Comparison of ENCODE assay signal across 15 cellular contexts in genomic region chr5:153491408-153491807, GRCh38. TPM values are rescaled to one million over a fixed set of nuclear protein-coding genes. Genes with fewer than 3 reads are reported as not detected.
A peak's percentile ranks its signal among the peaks of the same experiment; 100 is the strongest.
DNase-seq lines count a peak whose midpoint lies in the region; ATAC-seq and TF ChIP-seq lines count a peak whose summit lies in the region.
"Had no signal": no experiment of that assay in that cellular context is flagged by ENCODE, and none has a peak within 500 bp of the region (broad histone marks: within the 10 kb centered on the region; RNA-seq: fewer than 3 reads in every experiment).

No MANE protein-coding gene starts in this region.

- H3K27ac Mint-ChIP-seq in nephron = peak overlapping the region in 1 of 3 experiments; percentile 0
- H3K27ac Mint-ChIP-seq: natural killer cell had no signal

- no peaks in the 10 kb centered on the region for H3K9me3 Mint-ChIP-seq in nephron
- H3K9me3 Mint-ChIP-seq: natural killer cell had no signal

- H3K27ac ChIP-seq in angular gyrus (ENCODE audit: low read depth, low read length) (peak overlapping the region; percentile 79), upper lobe of left lung (peak overlapping the region in 1 of 4 donors; percentile 13)
- H3K27ac ChIP-seq: BLaER1, PC-9, thyroid gland had no signal

- H3K27me3 Mint-ChIP-seq in nephron (ENCODE audit: low read depth) = peaks cover 46% of the 10 kb centered on the region

- no peaks in the 10 kb centered on the region for H3K4me1 ChIP-seq in upper lobe of left lung
- H3K4me1 ChIP-seq: thyroid gland had no signal

- ATAC-seq in upper lobe of left lung (ENCODE audit: low FRiP score in 2 of 2) (no peak), HG03108 (IDR thresholded peaks at IDR 0.05; ENCODE audit: unreplicated experiment) (no peak)
- ATAC-seq: natural killer cell had no signal

- DNase-seq in fibroblast of villous mesenchyme (ENCODE audit: low read depth) (no peak), upper lobe of left lung (no peak), HUDEP-2 (lab: John Stamatoyannopoulos, UW; ENCODE audit: unreplicated experiment in 76 of 76) (no peak), activated gamma-delta T cell (lab: John Stamatoyannopoulos, UW) (no peak)
- DNase-seq: activated effector memory CD4-positive, alpha-beta T cell treated with anti-CD3 and anti-CD28 coated beads, Interleukin-2, amount 50 U/mL, for 16 hours; natural killer cell; NCI-H82; PC-9; stimulated activated CD4-positive, alpha-beta T cell treated with anti-CD3 and anti-CD28 coated beads, Interleukin-2, amount 100 ng/mL, for 48 hours; T-helper 9 cell; thyroid gland had no signal

- H3K4me3 ChIP-seq in fibroblast of villous mesenchyme (ENCODE audit: low read depth, low read length) (peak overlapping the region; percentile 54), upper lobe of left lung (peak overlapping the region in 3 of 4 donors; percentile 23 to 40 (median 33))
- H3K4me3 ChIP-seq: BLaER1, PC-9, thyroid gland had no signal

- H3K4me3 Mint-ChIP-seq in nephron = peak overlapping the region; percentile 79 to 85 (median 84)
- H3K4me3 Mint-ChIP-seq: natural killer cell had no signal

- no peak for TF ChIP-seq EP300 in upper lobe of left lung (IDR thresholded peaks at IDR 0.05)

- TF ChIP-seq POLR2A in upper lobe of left lung (IDR thresholded peaks at IDR 0.05) = no peak

- H3K36me3 ChIP-seq in upper lobe of left lung = no peaks in the 10 kb centered on the region
- H3K36me3 ChIP-seq: BLaER1, thyroid gland had no signal

- H3K27me3 ChIP-seq in upper lobe of left lung = peaks cover 0 to 3% (median 0%) of the 10 kb centered on the region in 4 donors
- H3K27me3 ChIP-seq: thyroid gland had no signal

- TF ChIP-seq CTCF in fibroblast of villous mesenchyme (IDR thresholded peaks at IDR 0.05; ENCODE audit: insufficient read depth, low read depth, low read length) = no peak
- TF ChIP-seq CTCF in nephron (IDR thresholded peaks at IDR 0.05; ENCODE audit: unreplicated experiment in 3 of 3) = no peak
- no peak for TF ChIP-seq CTCF in upper lobe of left lung (IDR thresholded peaks at IDR 0.05)

- no peaks in the 10 kb centered on the region for H3K9me3 ChIP-seq in upper lobe of left lung
- H3K9me3 ChIP-seq: BLaER1, thyroid gland had no signal

- H3K4me1 Mint-ChIP-seq in nephron = peaks cover 21% of the 10 kb centered on the region
- H3K4me1 Mint-ChIP-seq: natural killer cell had no signal

- H3K36me3 Mint-ChIP-seq in nephron (ENCODE audit: low read depth) = no peaks in the 10 kb centered on the region
- H3K36me3 Mint-ChIP-seq: natural killer cell had no signal

- WGBS in upper lobe of left lung, 2 donors = 31 to 44% methylated on average over 7 of the region's 7 CpGs

RNA-seq across cellular contexts. Expression of gene GRIA1, which starts 0.9 kb away (rescaled TPM):
- total RNA-seq in fibroblast of villous mesenchyme (8.1 and 22.5 TPM in 2 replicates), upper lobe of left lung (10 to 100 TPM in 2 of 6 donors, 1 to 10 TPM in 4; 4.3 to 17.8 (median 9.3) TPM)
- total RNA-seq: natural killer cell, PC-9 had no signal
